8 cellular contexts compared by ENCODE assay signal in genomic region chr2:174546519-174547506, GRCh38. TPM values are rescaled to one million over a fixed set of nuclear protein-coding genes. Genes with fewer than 3 reads are reported as not detected.
DNase-seq lines count a peak whose midpoint lies in the region; ATAC-seq and TF ChIP-seq lines count a peak whose summit lies in the region.

No MANE protein-coding gene starts in this region.

- ATAC-seq in GM21381 (IDR thresholded peaks at IDR 0.05; ENCODE audit: unreplicated experiment): peak; percentile 54
- ATAC-seq in stimulated activated memory B cell treated with anti-CD40 and anti-IgM and Interleukin-4, amounts not matched to agents 10 μg/mL and 1 μg/mL and 100 μg/mL, for 72 hours: no peak

- intact Hi-C loops in esophagus squamous epithelium (cut with DNase I): no loop called here

- H3K36me3 ChIP-seq in kidney epithelial cell (ENCODE audit: control insufficient read depth, insufficient read depth, low read length) (no peaks in the 10 kb centered on the region), suprapubic skin (no peaks in the 10 kb centered on the region), esophagus squamous epithelium (no peaks in the 10 kb centered on the region)

- H3K27ac ChIP-seq in suprapubic skin: no peak overlapping the region
- H3K27ac ChIP-seq in esophagus squamous epithelium: no peak overlapping the region

- H3K4me3 Mint-ChIP-seq in stimulated activated memory B cell treated with anti-CD40 and anti-IgM and Interleukin-4, amounts not matched to agents 10 μg/mL and 1 μg/mL and 100 μg/mL, for 72 hours: no peak overlapping the region

- peak; percentile 61 for TF ChIP-seq CTCF in astrocyte of the spinal cord (IDR thresholded peaks at IDR 0.05; ENCODE audit: low read depth, low read length)
- TF ChIP-seq CTCF in kidney epithelial cell (IDR thresholded peaks at IDR 0.05; ENCODE audit: insufficient read depth, low read length, poor library complexity, severe bottlenecking): peak; percentile 32
- peak in 1 of 2 donors; percentile 44 for TF ChIP-seq CTCF in suprapubic skin (IDR thresholded peaks at IDR 0.05)
- peak in 3 of 6 experiments; percentile 11 to 52 (median 27) for TF ChIP-seq CTCF in esophagus squamous epithelium (IDR thresholded peaks at IDR 0.05)

- H3K36me3 Mint-ChIP-seq in stimulated activated memory B cell treated with anti-CD40 and anti-IgM and Interleukin-4, amounts not matched to agents 10 μg/mL and 1 μg/mL and 100 μg/mL, for 72 hours: no peaks in the 10 kb centered on the region

- TF ChIP-seq EP300 in suprapubic skin (IDR thresholded peaks at IDR 0.05): no peak

- H3K4me1 ChIP-seq in suprapubic skin (no peaks in the 10 kb centered on the region), esophagus squamous epithelium (no peaks in the 10 kb centered on the region)

- WGBS in suprapubic skin: 68% methylated on average over 20 of the region's 21 CpGs
- WGBS in esophagus squamous epithelium, 2 donors: 67 to 70% methylated on average over 16 to 18 of the region's 21 CpGs

- peaks cover 4% of the 10 kb centered on the region for H3K4me1 Mint-ChIP-seq in stimulated activated memory B cell treated with anti-CD40 and anti-IgM and Interleukin-4, amounts not matched to agents 10 μg/mL and 1 μg/mL and 100 μg/mL, for 72 hours

- H3K4me3 ChIP-seq in astrocyte of the spinal cord (ENCODE audit: low read depth, low read length) (no peak overlapping the region), kidney epithelial cell (ENCODE audit: low read depth, low read length) (no peak overlapping the region), suprapubic skin (no peak overlapping the region), esophagus squamous epithelium (no peak overlapping the region)

- no peak overlapping the region for H3K27ac Mint-ChIP-seq in stimulated activated memory B cell treated with anti-CD40 and anti-IgM and Interleukin-4, amounts not matched to agents 10 μg/mL and 1 μg/mL and 100 μg/mL, for 72 hours

- H3K27me3 ChIP-seq in kidney epithelial cell (ENCODE audit: control insufficient read depth, insufficient read depth, low read length) (peaks cover 3% of the 10 kb centered on the region), suprapubic skin (no peaks in the 10 kb centered on the region), esophagus squamous epithelium (peaks cover 0 to 11% (median 0%) of the 10 kb centered on the region in 4 donors)

- DNase-seq in COR-L47 (lab: John Stamatoyannopoulos, UW): peak; percentile 16
- peak; percentile 3 for DNase-seq in NOMO-1 treated with DMSO at 0.1 percent for 48 hours (lab: John Stamatoyannopoulos, UW; ENCODE audit: unreplicated experiment)
- DNase-seq in astrocyte of the spinal cord (ENCODE audit: low read depth, low spot score): peak; percentile 19
- DNase-seq in kidney epithelial cell (ENCODE audit: low read depth): no peak
- DNase-seq in suprapubic skin (ENCODE audit: low spot score in 2 of 2): no peak
- DNase-seq in esophagus squamous epithelium (lab: John Stamatoyannopoulos, UW): no peak

- no peaks in the 10 kb centered on the region for H3K27me3 Mint-ChIP-seq in stimulated activated memory B cell treated with anti-CD40 and anti-IgM and Interleukin-4, amounts not matched to agents 10 μg/mL and 1 μg/mL and 100 μg/mL, for 72 hours

- no peaks in the 10 kb centered on the region for H3K9me3 Mint-ChIP-seq in stimulated activated memory B cell treated with anti-CD40 and anti-IgM and Interleukin-4, amounts not matched to agents 10 μg/mL and 1 μg/mL and 100 μg/mL, for 72 hours

- in situ Hi-C loops in astrocyte of the spinal cord (cut with HindIII; ENCODE audit: low sequenced_read_pairs): no loop called here

- TF ChIP-seq POLR2A in suprapubic skin (IDR thresholded peaks at IDR 0.05) (no peak), esophagus squamous epithelium (IDR thresholded peaks at IDR 0.05) (no peak)

- no peaks in the 10 kb centered on the region for H3K9me3 ChIP-seq in suprapubic skin
- H3K9me3 ChIP-seq in esophagus squamous epithelium: no peaks in the 10 kb centered on the region

RNA-seq across cellular contexts. Expression of gene WIPF1, which starts 50.8 kb away (rescaled TPM):
- total RNA-seq in kidney epithelial cell: 9.5 and 9.8 TPM in 2 replicates
- 10 to 100 TPM in 1 of 4 donors, 1 to 10 TPM in 3; 4.8 to 21.8 (median 7.3) TPM for total RNA-seq in suprapubic skin
- 10 to 100 TPM in 1 of 4 donors, 1 to 10 TPM in 3; 2.2 to 17.5 (median 6.0) TPM for total RNA-seq in esophagus squamous epithelium

RNA-seq across cellular contexts. Expression of gene GPR155, which starts 60.0 kb away (rescaled TPM):
- total RNA-seq in kidney epithelial cell (1.0 and 1.7 TPM in 2 replicates), suprapubic skin (10 to 100 TPM; 20.6 to 31.2 (median 26.0) TPM), esophagus squamous epithelium (1 to 10 TPM; 2.1 to 9.9 (median 3.6) TPM)

Comparison
In these comparisons a context has a peak if more than half of its experiments do, and no peak if none do; other contexts are left out.
1. DNase-seq: peak in COR-L47 (single experiment), NOMO-1 treated with DMSO at 0.1 percent for 48 hours (single experiment) and astrocyte of the spinal cord (single experiment); none in kidney epithelial cell (single experiment), suprapubic skin (0 of 2) and esophagus squamous epithelium (single experiment).